9 cellular contexts compared by ENCODE assay signal in genomic region chr14:101849125-101849524, GRCh38.
DNase-seq lines count a peak whose midpoint lies in the region; ATAC-seq, FAIRE-seq and TF ChIP-seq lines count a peak whose summit lies in the region.
"Had no signal": no experiment of that assay in that cellular context is flagged by ENCODE, and none has a peak within 500 bp of the region (broad histone marks: within the 10 kb centered on the region; RNA-seq: fewer than 3 reads in every experiment).

No MANE protein-coding gene starts in this region.

- 60 to 70% (median 66%) methylated on average over 10 of the region's 10 CpGs for WGBS in small intestine, 3 donors

- H3K4me3 ChIP-seq in left ventricle myocardium inferior (no peak overlapping the region), small intestine (ENCODE audit: low read depth in 1 of 2, low read length in 2 of 2) (no peak overlapping the region)

- no peak for TF ChIP-seq CTCF in left ventricle myocardium inferior (IDR thresholded peaks at IDR 0.05; ENCODE audit: borderline replicate concordance)

- H3K9me3 ChIP-seq in left ventricle myocardium inferior (replicated peaks) (no peaks in the 10 kb centered on the region), small intestine (ENCODE audit: control insufficient read depth, low read depth) (no peaks in the 10 kb centered on the region)

- peak overlapping the region; percentile 85 for H3K27ac ChIP-seq in left ventricle myocardium inferior (replicated peaks)
- H3K27ac ChIP-seq in small intestine (ENCODE audit: low read depth in 1 of 2, low read length in 1 of 2): no peak overlapping the region

- FAIRE-seq in GM18507 (lab: Jason Lieb, UNC) (peak; percentile 89), small intestine (lab: Jason Lieb, UNC) (no peak)
- FAIRE-seq: G401.6 had no signal

- no peaks in the 10 kb centered on the region for H3K27me3 ChIP-seq in left ventricle myocardium inferior (ENCODE audit: low read depth)
- H3K27me3 ChIP-seq in small intestine (ENCODE audit: control insufficient read depth in 2 of 2, insufficient read depth in 2 of 2, low read length in 2 of 2): no peaks in the 10 kb centered on the region

- H3K36me3 ChIP-seq in left ventricle myocardium inferior (no peaks in the 10 kb centered on the region), small intestine (ENCODE audit: control insufficient read depth in 2 of 2, insufficient read depth in 2 of 2, low read length in 2 of 2) (peaks cover 0 to 2% of the 10 kb centered on the region in 2 donors)

- H3K4me1 ChIP-seq in left ventricle myocardium inferior (peaks cover 95% of the 10 kb centered on the region), small intestine (ENCODE audit: control insufficient read depth in 2 of 2, insufficient read depth in 1 of 2, low read depth in 1 of 2, low read length in 1 of 2) (no peaks in the 10 kb centered on the region)

- no peak for DNase-seq in GM18507 (ENCODE audit: extremely low spot score, insufficient read length, low read depth)
- peak; percentile 70 for DNase-seq in left ventricle myocardium inferior
- DNase-seq in small intestine: no peak
- no peak for DNase-seq in COR-L47 (lab: John Stamatoyannopoulos, UW)
- DNase-seq in pons (ENCODE audit: low spot score): no peak
- DNase-seq in NCI-H2171 (lab: John Stamatoyannopoulos, UW): no peak

- ATAC-seq in GM21447 (IDR thresholded peaks at IDR 0.05; ENCODE audit: unreplicated experiment): peak; percentile 78
- peak; percentile 84 for ATAC-seq in HG03432 (IDR thresholded peaks at IDR 0.05; ENCODE audit: unreplicated experiment)

- intact Hi-C loops in left ventricle myocardium inferior (cut with micrococcal nuclease): no loop called here
